18 cellular contexts compared by ENCODE assay signal in the genomic region with DNA sequence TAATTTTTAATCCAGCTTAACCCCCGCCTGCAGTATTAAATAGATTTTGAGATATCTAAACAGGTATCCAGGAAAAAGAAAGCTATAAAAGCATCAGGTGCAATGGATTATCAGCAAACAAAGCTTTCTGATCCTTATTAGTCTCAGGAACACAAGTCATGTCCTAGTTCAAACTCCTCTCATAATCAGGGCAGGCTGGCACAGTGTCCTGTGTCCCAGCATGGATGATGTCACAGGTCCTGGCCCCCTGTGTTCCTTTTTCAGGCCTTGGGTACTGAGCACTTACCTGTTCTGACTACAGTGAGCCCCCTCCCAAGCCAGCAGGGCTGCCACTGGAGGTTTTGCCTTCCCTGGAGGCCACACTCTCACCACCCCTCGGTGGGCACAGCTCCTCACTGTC. TPM values are rescaled to one million over a fixed set of nuclear protein-coding genes. Genes with fewer than 3 reads are reported as not detected.
DNase-seq lines count a peak whose midpoint lies in the region; ATAC-seq and TF ChIP-seq lines count a peak whose summit lies in the region.
"Had no signal": no experiment of that assay in that cellular context is flagged by ENCODE, and none has a peak within 500 bp of the region (broad histone marks: within the 10 kb centered on the region; RNA-seq: fewer than 3 reads in every experiment).

No MANE protein-coding gene starts in this region.

- H3K4me3 Mint-ChIP-seq in stimulated activated effector memory CD8-positive, alpha-beta T cell treated with anti-CD3 and anti-CD28 coated beads, Interleukin-12 subunit alpha, Interleukin-12 subunit beta, amount 100 ng/mL, for 72 hours = no peak overlapping the region
- H3K4me3 Mint-ChIP-seq: CD14-positive monocyte; CD4-positive, alpha-beta memory T cell had no signal

- DNase-seq in left ventricle myocardium inferior (no peak), left cardiac atrium (no peak), NCI-H69 (lab: John Stamatoyannopoulos, UW) (peak; percentile 19), WERI-Rb-1 (peak; percentile 59), NCI-H1694 treated with DMSO at 0.1 percent for 48 hours (lab: John Stamatoyannopoulos, UW) (no peak), esophagus muscularis mucosa (ENCODE audit: extremely low spot score) (no peak)
- DNase-seq in stimulated activated effector memory CD8-positive, alpha-beta T cell treated with anti-CD3 and anti-CD28 coated beads, Interleukin-12 subunit alpha, Interleukin-12 subunit beta, amount 100 ng/mL, for 72 hours (ENCODE audit: low spot score in 2 of 2) = no peak
- DNase-seq: 8988T; CD4-positive, alpha-beta memory T cell; DMS153; DMS79; GDM1; GM23248 had no signal

- H3K27ac Mint-ChIP-seq in stimulated activated effector memory CD8-positive, alpha-beta T cell treated with anti-CD3 and anti-CD28 coated beads, Interleukin-12 subunit alpha, Interleukin-12 subunit beta, amount 100 ng/mL, for 72 hours = no peak overlapping the region
- H3K27ac Mint-ChIP-seq: CD14-positive monocyte; CD4-positive, alpha-beta memory T cell had no signal

- no peaks in the 10 kb centered on the region for H3K36me3 Mint-ChIP-seq in stimulated activated effector memory CD8-positive, alpha-beta T cell treated with anti-CD3 and anti-CD28 coated beads, Interleukin-12 subunit alpha, Interleukin-12 subunit beta, amount 100 ng/mL, for 72 hours
- H3K36me3 Mint-ChIP-seq: CD14-positive monocyte; CD4-positive, alpha-beta memory T cell had no signal

- H3K27ac ChIP-seq in left ventricle myocardium inferior (replicated peaks) (peak overlapping the region; percentile 78), WERI-Rb-1 (no peak overlapping the region), esophagus muscularis mucosa (replicated peaks in 1 of 4) (no peak overlapping the region)
- H3K27ac ChIP-seq: BLaER1, GM23248 had no signal

- TF ChIP-seq POLR2A in esophagus muscularis mucosa (IDR thresholded peaks at IDR 0.05; ENCODE audit: low read depth) = no peak

- H3K9me3 ChIP-seq in left ventricle myocardium inferior (replicated peaks) (no peaks in the 10 kb centered on the region), WERI-Rb-1 (ENCODE audit: severe bottlenecking) (no peaks in the 10 kb centered on the region), esophagus muscularis mucosa (no peaks in the 10 kb centered on the region)
- H3K9me3 ChIP-seq: BLaER1, HAP-1 had no signal

- ATAC-seq in left cardiac atrium = no peak
- peak; percentile 24 for ATAC-seq in stimulated activated effector memory CD8-positive, alpha-beta T cell treated with anti-CD3 and anti-CD28 coated beads, Interleukin-12 subunit alpha, Interleukin-12 subunit beta, amount 100 ng/mL, for 72 hours

- intact Hi-C loops in left ventricle myocardium inferior (cut with micrococcal nuclease) (no loop called here), left cardiac atrium (cut with DNase I) (no loop called here), esophagus muscularis mucosa (cut with DNase I) (no loop called here)

- H3K27me3 ChIP-seq in left ventricle myocardium inferior (ENCODE audit: low read depth) (no peaks in the 10 kb centered on the region), WERI-Rb-1 (ENCODE audit: insufficient read depth, low read depth, severe bottlenecking) (no peaks in the 10 kb centered on the region), esophagus muscularis mucosa (no peaks in the 10 kb centered on the region)
- H3K27me3 ChIP-seq: BLaER1 had no signal

- peaks cover 46% of the 10 kb centered on the region for H3K4me1 ChIP-seq in left ventricle myocardium inferior
- H3K4me1 ChIP-seq in esophagus muscularis mucosa = peaks cover 0 to 7% (median 3%) of the 10 kb centered on the region in 4 donors
- H3K4me1 ChIP-seq: HAP-1 had no signal

- no peaks in the 10 kb centered on the region for H3K9me3 Mint-ChIP-seq in stimulated activated effector memory CD8-positive, alpha-beta T cell treated with anti-CD3 and anti-CD28 coated beads, Interleukin-12 subunit alpha, Interleukin-12 subunit beta, amount 100 ng/mL, for 72 hours
- H3K9me3 Mint-ChIP-seq: CD14-positive monocyte; CD4-positive, alpha-beta memory T cell had no signal

- H3K4me3 ChIP-seq in left ventricle myocardium inferior (no peak overlapping the region), WERI-Rb-1 (ENCODE audit: low read depth, low read length) (no peak overlapping the region), esophagus muscularis mucosa (no peak overlapping the region)
- H3K4me3 ChIP-seq: BLaER1, GM23248, HAP-1 had no signal

- H3K36me3 ChIP-seq in left ventricle myocardium inferior = no peaks in the 10 kb centered on the region
- no peaks in the 10 kb centered on the region for H3K36me3 ChIP-seq in WERI-Rb-1
- H3K36me3 ChIP-seq in esophagus muscularis mucosa = no peaks in the 10 kb centered on the region
- H3K36me3 ChIP-seq: BLaER1, HAP-1 had no signal

- H3K4me1 Mint-ChIP-seq in stimulated activated effector memory CD8-positive, alpha-beta T cell treated with anti-CD3 and anti-CD28 coated beads, Interleukin-12 subunit alpha, Interleukin-12 subunit beta, amount 100 ng/mL, for 72 hours = peaks cover 5% of the 10 kb centered on the region

- 91% methylated on average over 2 of the region's 2 CpGs for WGBS in esophagus muscularis mucosa

- TF ChIP-seq EP300 in esophagus muscularis mucosa (IDR thresholded peaks at IDR 0.05) = no peak

- no peak for TF ChIP-seq CTCF in left ventricle myocardium inferior (IDR thresholded peaks at IDR 0.05; ENCODE audit: borderline replicate concordance)
- TF ChIP-seq CTCF in WERI-Rb-1 (IDR thresholded peaks at IDR 0.05; ENCODE audit: low read depth, low read length) = no peak
- TF ChIP-seq CTCF in esophagus muscularis mucosa (IDR thresholded peaks at IDR 0.05) = no peak

RNA-seq across cellular contexts. Expression of a gene that starts 19.5 kb away (rescaled TPM):
- total RNA-seq in left ventricle myocardium inferior (3.8 TPM), left cardiac atrium (1 to 10 TPM; 3.4 to 5.1 TPM), esophagus muscularis mucosa (1 to 10 TPM in 1 of 4 donors, under 1 TPM in 3; 0.52 to 1.4 (median 0.83) TPM)
- total RNA-seq: CD4-positive, alpha-beta memory T cell; Daoy; GM23248; HT-29 had no signal

RNA-seq across cellular contexts. Expression of a gene that starts 39.6 kb away (rescaled TPM):
- 54.5 TPM for total RNA-seq in left ventricle myocardium inferior
- 10 to 100 TPM; 77.3 to 88.1 TPM for total RNA-seq in left cardiac atrium
- 10 to 100 TPM; 46.1 to 62.8 (median 55.0) TPM for total RNA-seq in esophagus muscularis mucosa

Comparison
In these comparisons a context has a peak if more than half of its experiments do, and no peak if none do; other contexts are left out.
1. DNase-seq: peak in NCI-H69 (single experiment) and WERI-Rb-1 (single experiment); none in left ventricle myocardium inferior (single experiment), left cardiac atrium (single experiment), stimulated activated effector memory CD8-positive, alpha-beta T cell treated with anti-CD3 and anti-CD28 coated beads, Interleukin-12 subunit alpha, Interleukin-12 subunit beta, amount 100 ng/mL, for 72 hours (0 of 2), NCI-H1694 treated with DMSO at 0.1 percent for 48 hours (single experiment) and esophagus muscularis mucosa (single experiment).